ENCODE assay signal across 8 cellular contexts in genomic region chr15:70095387-70096214, GRCh38. TPM values are rescaled to one million over a fixed set of nuclear protein-coding genes. Genes with fewer than 3 reads are reported as not detected.
DNase-seq lines count a peak whose midpoint lies in the region; ATAC-seq and TF ChIP-seq lines count a peak whose summit lies in the region.

No MANE protein-coding gene starts in this region.

- no peak for ATAC-seq in Right ventricle myocardium inferior
- no peak for ATAC-seq in stimulated activated naive CD8-positive, alpha-beta T cell treated with anti-CD3 and anti-CD28 coated beads, Interleukin-15, Interleukin-2, amounts not matched to agents 100 U/mL and 50 U/mL, for 24 hours
- no peak for ATAC-seq in GM21515 (IDR thresholded peaks at IDR 0.05; ENCODE audit: unreplicated experiment)

- H3K9me3 ChIP-seq in cardiac muscle cell (ENCODE audit: low read depth), result no peaks in the 10 kb centered on the region

- H3K4me1 ChIP-seq in cardiac muscle cell (ENCODE audit: low read depth), result peaks cover 31% of the 10 kb centered on the region
- H3K4me1 ChIP-seq in mesendoderm (ENCODE audit: control insufficient read depth, low read depth, low read length), result peaks cover 29% of the 10 kb centered on the region

- DNase-seq in cardiac muscle cell (ENCODE audit: low read depth in 1 of 2, low spot score in 1 of 2) (peak; percentile 23 to 36), Right ventricle myocardium inferior (ENCODE audit: missing footprints) (no peak), UCSD-AML1 (lab: John Stamatoyannopoulos, UW; ENCODE audit: unreplicated experiment) (peak; percentile 64), choroid plexus epithelial cell (ENCODE audit: low read depth) (no peak), mesendoderm (peak; percentile 90), SHP77 (lab: John Stamatoyannopoulos, UW) (no peak)
- peak; percentile 71 for DNase-seq in stimulated activated naive CD8-positive, alpha-beta T cell treated with anti-CD3 and anti-CD28 coated beads, Interleukin-15, Interleukin-2, amounts not matched to agents 100 U/mL and 50 U/mL, for 24 hours

- H3K23ac ChIP-seq in mesendoderm (ENCODE audit: low read length), result peak overlapping the region; percentile 54

- H3K4me2 ChIP-seq in mesendoderm (ENCODE audit: low read length), result peak overlapping the region; percentile 86

- peak overlapping the region; percentile 99 for H3K18ac ChIP-seq in mesendoderm (ENCODE audit: low read length)

- no CpG with 5 or more reads among the region's 67 CpGs for WGBS in mesendoderm (ENCODE audit: extremely low coverage, insufficient coverage, low lambda C conversion rate)

- H3K79me2 ChIP-seq in mesendoderm (ENCODE audit: control insufficient read depth, insufficient read depth, low read length), result peaks cover 58% of the 10 kb centered on the region

- H3K27ac ChIP-seq in cardiac muscle cell, result no peak overlapping the region
- H3K27ac ChIP-seq in mesendoderm (ENCODE audit: low read depth, low read length), result peak overlapping the region; percentile 60

- peak overlapping the region; percentile 82 for H4K8ac ChIP-seq in mesendoderm (ENCODE audit: low read depth, low read length)

- H3K9ac ChIP-seq in mesendoderm (ENCODE audit: low read length), result peak overlapping the region; percentile 95

- peak overlapping the region; percentile 74 for H3K4ac ChIP-seq in mesendoderm (ENCODE audit: low read depth, low read length)

- H3K36me3 ChIP-seq in cardiac muscle cell (no peaks in the 10 kb centered on the region), mesendoderm (ENCODE audit: control insufficient read depth, insufficient read depth, low read length) (no peaks in the 10 kb centered on the region)

- H2BK120ac ChIP-seq in mesendoderm (ENCODE audit: low read depth, low read length), result peak overlapping the region; percentile 54

- intact Hi-C loops in Right ventricle myocardium inferior (cut with DNase I), result loop anchor here (5.0 to 10.0 kb wide), 4 partner anchors 71 to 621 kb away; no protein-coding TSS in a partner anchor

- no peak overlapping the region for H4K5ac ChIP-seq in mesendoderm (ENCODE audit: low read length)

- no peak for TF ChIP-seq CTCF in cardiac muscle cell (IDR thresholded peaks at IDR 0.05; ENCODE audit: low read depth, low read length)
- no peak for TF ChIP-seq CTCF in choroid plexus epithelial cell (conservative IDR thresholded peaks at IDR 0.05; ENCODE audit: low read depth, low read length)

- peaks cover 20% of the 10 kb centered on the region for H3K27me3 ChIP-seq in cardiac muscle cell
- H3K27me3 ChIP-seq in mesendoderm (ENCODE audit: insufficient read depth, low read length, poor library complexity), result no peaks in the 10 kb centered on the region

- peak overlapping the region; percentile 97 for H3K56ac ChIP-seq in mesendoderm (ENCODE audit: low read length)

- peaks cover 6% of the 10 kb centered on the region for H3K79me1 ChIP-seq in mesendoderm (ENCODE audit: low read length)

- peak overlapping the region; percentile 53 for H2BK5ac ChIP-seq in mesendoderm (ENCODE audit: low read length)

- H2BK15ac ChIP-seq in mesendoderm (replicated peaks; ENCODE audit: low read depth), result no peak overlapping the region

- H3K4me3 ChIP-seq in cardiac muscle cell, result peak overlapping the region; percentile 65
- H3K4me3 ChIP-seq in choroid plexus epithelial cell (ENCODE audit: low read depth, low read length), result peak overlapping the region; percentile 84
- peak overlapping the region; percentile 66 for H3K4me3 ChIP-seq in mesendoderm (ENCODE audit: low read length)

- no peak overlapping the region for H2AK5ac ChIP-seq in mesendoderm (ENCODE audit: low read length)

RNA-seq across cellular contexts. Expression of gene TLE3, which starts 2.1 kb away (rescaled TPM):
- 28.3 and 38.2 TPM in 2 replicates for total RNA-seq in cardiac muscle cell
- polyA plus RNA-seq in cardiac muscle cell, result 11.0 and 20.5 TPM in 2 replicates
- 14.1 TPM for total RNA-seq in Right ventricle myocardium inferior
- polyA plus RNA-seq in mesendoderm (2013, experiment 1 of 2), result 56.3 TPM
- 55.9 TPM for polyA plus RNA-seq in mesendoderm (2013, experiment 2 of 2)

Comparison
In these comparisons a context has a peak if more than half of its experiments do, and no peak if none do; other contexts are left out.
1. DNase-seq: peak in cardiac muscle cell (2 of 2), UCSD-AML1 (single experiment), mesendoderm (single experiment) and stimulated activated naive CD8-positive, alpha-beta T cell treated with anti-CD3 and anti-CD28 coated beads, Interleukin-15, Interleukin-2, amounts not matched to agents 100 U/mL and 50 U/mL, for 24 hours (single experiment); none in Right ventricle myocardium inferior (single experiment), choroid plexus epithelial cell (single experiment) and SHP77 (0 of 2).
2. Peak in every context shown above with its lines, with median percentiles within 50 percentile points of each other: H3K4me3 ChIP-seq.